32 cellular contexts compared by ENCODE assay signal in the genomic region with DNA sequence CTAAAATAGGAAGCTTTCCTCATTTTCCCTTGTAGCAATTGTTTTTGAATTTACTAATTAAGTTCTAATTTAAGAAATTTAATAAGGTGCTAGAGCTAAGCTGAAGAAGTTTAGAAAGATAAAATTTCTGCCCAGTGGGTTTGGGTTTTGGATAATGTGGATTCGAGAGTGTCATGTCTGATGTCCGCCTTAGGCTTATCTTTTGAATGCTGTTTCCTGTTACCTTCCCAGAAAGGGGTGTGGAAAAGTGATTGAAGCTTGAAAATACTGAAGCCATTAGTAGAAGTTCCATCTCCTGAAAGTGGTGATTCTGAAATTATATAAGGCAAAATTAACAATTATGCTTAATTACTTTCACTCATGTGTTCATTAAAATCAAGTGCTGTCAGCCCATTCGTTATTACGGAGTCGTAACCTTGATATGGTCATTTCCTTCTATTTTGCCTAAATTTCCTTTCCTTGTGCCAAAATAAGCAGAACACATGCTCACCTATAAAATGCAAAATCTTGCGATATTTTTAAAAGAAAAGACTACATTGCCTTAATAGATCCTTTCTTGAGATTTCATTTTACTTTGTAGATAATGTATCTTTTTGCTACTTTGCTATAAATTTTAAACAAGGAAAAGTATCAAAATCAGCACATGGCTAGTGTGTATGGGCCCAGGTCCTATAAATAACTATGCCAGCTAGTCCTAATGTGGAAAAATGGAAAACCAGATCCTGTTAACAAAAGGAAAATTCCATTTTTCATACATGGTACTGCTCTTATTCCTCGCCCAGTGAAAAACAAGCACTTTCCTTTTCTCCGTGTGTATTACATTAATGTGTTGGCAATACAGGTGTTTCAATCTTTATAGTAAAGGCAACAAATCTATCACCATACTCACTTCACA.
"Had no signal": no experiment of that assay in that cellular context is flagged by ENCODE, and none has a peak within 500 bp of the region (broad histone marks: within the 10 kb centered on the region; RNA-seq: fewer than 3 reads in every experiment).

No MANE protein-coding gene starts in this region.

- H3K9me3 ChIP-seq: ascending aorta, breast epithelium, colonic mucosa had no signal

- H3K27ac ChIP-seq: ascending aorta, breast epithelium, cardiac muscle cell, colonic mucosa, WERI-Rb-1 had no signal

- H3K36me3 Mint-ChIP-seq: brain had no signal

- H3K27me3 Mint-ChIP-seq: activated CD8-positive, alpha-beta memory T cell treated with anti-CD3 and anti-CD28 coated beads, Interleukin-2, amount 10 ng/mL, durations not matched to agents 7 days and 5 days; activated CD8-positive, alpha-beta T cell treated with anti-CD3 and anti-CD28 coated beads for 36 hours; activated naive CD8-positive, alpha-beta T cell treated with anti-CD3 and anti-CD28 coated beads, Interleukin-2, amount 10 ng/mL, durations not matched to agents 7 days and 5 days; effector memory CD8-positive, alpha-beta T cell had no signal

- H3K4me3 ChIP-seq: ascending aorta, breast epithelium, cardiac muscle cell, colonic mucosa had no signal

- H3K4me1 Mint-ChIP-seq: activated B cell treated with CpG ODN at 0.5 μM for 24 hours; activated CD8-positive, alpha-beta memory T cell treated with anti-CD3 and anti-CD28 coated beads, Interleukin-2, amount 10 ng/mL, durations not matched to agents 7 days and 5 days; T-helper 17 cell had no signal

- H3K4me3 Mint-ChIP-seq: activated B cell treated with CpG ODN at 0.5 μM for 24 hours; activated CD8-positive, alpha-beta memory T cell treated with anti-CD3 and anti-CD28 coated beads, Interleukin-2, amount 10 ng/mL, durations not matched to agents 7 days and 5 days; activated CD8-positive, alpha-beta T cell treated with anti-CD3 and anti-CD28 coated beads for 36 hours; activated naive CD4-positive, alpha-beta T cell treated with anti-CD3 and anti-CD28 coated beads, Interleukin-2, amount 10 ng/mL, durations not matched to agents 7 days and 5 days; activated naive CD8-positive, alpha-beta T cell treated with anti-CD3 and anti-CD28 coated beads, Interleukin-2, amount 10 ng/mL, durations not matched to agents 7 days and 5 days; brain; effector memory CD8-positive, alpha-beta T cell; T-helper 17 cell; T-helper 2 cell treated with Interferon-gamma antibody and Interleukin-4, amounts not matched to agents 5 μg/mL and 100 μg/mL, for 36 hours had no signal

- H3K9me3 Mint-ChIP-seq: activated CD8-positive, alpha-beta T cell treated with anti-CD3 and anti-CD28 coated beads for 36 hours; effector memory CD8-positive, alpha-beta T cell; T-helper 2 cell treated with Interferon-gamma antibody and Interleukin-4, amounts not matched to agents 5 μg/mL and 100 μg/mL, for 36 hours had no signal

- H3K4me1 ChIP-seq: breast epithelium, colonic mucosa had no signal

- H3K36me3 ChIP-seq: ascending aorta, breast epithelium, cardiac muscle cell, colonic mucosa, WERI-Rb-1 had no signal

- DNase-seq: activated B cell treated with CpG ODN at 0.5 μM for 24 hours; activated CD4-positive, alpha-beta T cell treated with anti-CD3 and anti-CD28 coated beads for 48 hours; activated CD4-positive, alpha-beta T cell treated with anti-CD3 and anti-CD28 coated beads, Interleukin-2, amount 50 U/mL, for 1 hour; activated CD4-positive, alpha-beta T cell treated with anti-CD3 and anti-CD28 coated beads, Interleukin-2, amount 50 U/mL, for 48 hours; activated CD8-positive, alpha-beta memory T cell treated with anti-CD3 and anti-CD28 coated beads, Interleukin-2, amount 10 ng/mL, durations not matched to agents 7 days and 5 days; activated CD8-positive, alpha-beta memory T cell treated with anti-CD3 and anti-CD28 coated beads, Interleukin-2, amount 50 U/mL, for 4 hours; activated CD8-positive, alpha-beta T cell treated with anti-CD3 and anti-CD28 coated beads for 36 hours; activated gamma-delta T cell; activated naive CD4-positive, alpha-beta T cell; activated naive CD4-positive, alpha-beta T cell treated with anti-CD3 and anti-CD28 coated beads, Interleukin-2, amount 10 ng/mL, durations not matched to agents 7 days and 5 days; activated naive CD8-positive, alpha-beta T cell treated with anti-CD3 and anti-CD28 coated beads, Interleukin-2, amount 10 ng/mL, durations not matched to agents 7 days and 5 days; activated T-cell treated with anti-CD3 and anti-CD28 coated beads, Interleukin-2, amount 50 U/mL, for 1 hour; activated T-cell treated with anti-CD3 and anti-CD28 coated beads, Interleukin-2, amount 50 U/mL, for 48 hours; central memory CD4-positive, alpha-beta T cell; cerebellar nuclear complex; colonic mucosa; effector CD4-positive, alpha-beta T cell; effector memory CD8-positive, alpha-beta T cell; foreskin fibroblast; head of caudate nucleus; T-helper 1 cell; T-helper 17 cell; T1000; WERI-Rb-1 had no signal

- H3K27me3 ChIP-seq: ascending aorta, breast epithelium, cardiac muscle cell, colonic mucosa had no signal

- ATAC-seq: activated CD4-positive, CD25-positive, alpha-beta regulatory T cell treated with anti-CD3 and anti-CD28 coated beads, Interleukin-2, amount 50 U/mL, for 24 hours; activated CD8-positive, alpha-beta memory T cell treated with anti-CD3 and anti-CD28 coated beads, Interleukin-2, amount 10 ng/mL, durations not matched to agents 7 days and 5 days; activated CD8-positive, alpha-beta T cell treated with anti-CD3 and anti-CD28 coated beads for 36 hours; activated naive CD4-positive, alpha-beta T cell treated with anti-CD3 and anti-CD28 coated beads, Interleukin-2, amount 50 U/mL, for 72 hours; effector memory CD8-positive, alpha-beta T cell; esophagus mucosa; T-helper 17 cell had no signal

- H3K27ac Mint-ChIP-seq: activated B cell treated with CpG ODN at 0.5 μM for 24 hours; activated CD8-positive, alpha-beta memory T cell treated with anti-CD3 and anti-CD28 coated beads, Interleukin-2, amount 10 ng/mL, durations not matched to agents 7 days and 5 days; activated CD8-positive, alpha-beta T cell treated with anti-CD3 and anti-CD28 coated beads for 36 hours; activated naive CD4-positive, alpha-beta T cell treated with anti-CD3 and anti-CD28 coated beads, Interleukin-2, amount 10 ng/mL, durations not matched to agents 7 days and 5 days; activated naive CD4-positive, alpha-beta T cell treated with anti-CD3 and anti-CD28 coated beads, Interleukin-2, amount 50 U/mL, for 72 hours; activated naive CD8-positive, alpha-beta T cell treated with anti-CD3 and anti-CD28 coated beads, Interleukin-2, amount 10 ng/mL, durations not matched to agents 7 days and 5 days; effector memory CD8-positive, alpha-beta T cell; T-helper 17 cell; T-helper 2 cell treated with Interferon-gamma antibody and Interleukin-4, amounts not matched to agents 5 μg/mL and 100 μg/mL, for 36 hours had no signal
